ENCODE assay signal across 8 cellular contexts in the genomic region with DNA sequence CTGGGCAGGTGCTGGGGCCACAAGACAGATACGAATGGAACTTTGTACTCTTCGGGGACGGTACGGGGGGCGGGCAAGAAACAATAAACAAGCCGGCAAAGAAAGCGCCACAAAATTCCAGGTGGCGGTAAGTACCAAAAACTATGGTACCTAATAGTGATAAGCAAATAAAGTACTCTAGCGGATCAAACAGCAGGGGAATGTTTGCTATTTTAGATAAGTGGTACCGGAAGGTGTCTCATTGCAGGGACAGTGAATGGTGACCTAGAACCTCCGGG. TPM values are rescaled to one million over a fixed set of nuclear protein-coding genes. Genes with fewer than 3 reads are reported as not detected.
A peak's percentile ranks its signal among the peaks of the same experiment; 100 is the strongest.
DNase-seq lines count a peak whose midpoint lies in the region; ATAC-seq and TF ChIP-seq lines count a peak whose summit lies in the region.

No MANE protein-coding gene starts in this region.

- no peaks in the 10 kb centered on the region for H3K36me3 Mint-ChIP-seq in T-cell

- H3K4me3 ChIP-seq in H7 (ENCODE audit: insufficient read depth, low read depth, low read length): peak overlapping the region; percentile 68
- H3K4me3 ChIP-seq in foreskin fibroblast (ENCODE audit: low read depth in 1 of 2, low read length in 2 of 2): peak overlapping the region; percentile 28 to 46
- H3K4me3 ChIP-seq in sigmoid colon: peak overlapping the region; percentile 31 to 54 (median 41)

- peak overlapping the region; percentile 29 to 72 (median 64) for H3K27ac ChIP-seq in sigmoid colon

- CTCF ChIA-PET in T-cell (lab: Charles Lee): interaction anchor here in 1 of 2 donors (0.5 to 1.2 kb wide), 6 partner anchors 11 to 207 kb away, joined by 4 to 7 read pairs (median 5); a partner anchor contains a TSS
- CTCF ChIA-PET in HEK293T (lab: Yijun Ruan, JAX): no interaction called here

- no peak for ATAC-seq in T-cell (replicated peaks in 1 of 4)

- H3K4me3 Mint-ChIP-seq in T-cell: peak overlapping the region; percentile 66 to 75 (median 67)

- H3K4me1 Mint-ChIP-seq in T-cell: peaks cover 11 to 26% (median 16%) of the 10 kb centered on the region in 3 donors

- peak overlapping the region; percentile 59 to 65 for H3K27ac Mint-ChIP-seq in T-cell

- no peaks in the 10 kb centered on the region for H3K9me3 Mint-ChIP-seq in T-cell

- H3K4me1 ChIP-seq in sigmoid colon: peaks cover 0 to 12% (median 8%) of the 10 kb centered on the region in 4 donors

- no peak for DNase-seq in H7
- no peak for DNase-seq in T-cell
- DNase-seq in foreskin fibroblast: no peak
- DNase-seq in sigmoid colon: no peak
- no peak for DNase-seq in HEK293T (ENCODE audit: extremely low spot score)
- no peak for DNase-seq in NCI-H2107 (lab: John Stamatoyannopoulos, UW)
- no peak for DNase-seq in LoVo (ENCODE audit: low spot score)
- no peak for DNase-seq in NCI-H1436 (lab: John Stamatoyannopoulos, UW)

- TF ChIP-seq CTCF in foreskin fibroblast (IDR thresholded peaks at IDR 0.05; ENCODE audit: low read depth, low read length) (no peak), sigmoid colon (IDR thresholded peaks at IDR 0.05) (no peak)

- POLR2A ChIA-PET in T-cell (lab: Charles Lee) (interaction anchor here (0.5 to 1.3 kb wide), 4 partner anchors 9 to 117 kb away, joined by 3 to 8 read pairs (median 6); a partner anchor contains a TSS), HEK293T (lab: Yijun Ruan, JAX) (interaction anchor here (1.1 kb wide), 1 partner anchor 11 kb away, joined by 3 read pairs; no protein-coding TSS in a partner anchor)

- H3K36me3 ChIP-seq in H7 (replicated peaks; ENCODE audit: control insufficient read depth, insufficient read depth, low read length): no peaks in the 10 kb centered on the region
- no peaks in the 10 kb centered on the region for H3K36me3 ChIP-seq in sigmoid colon

- TF ChIP-seq POLR2A in sigmoid colon (IDR thresholded peaks at IDR 0.05): no peak

- no peaks in the 10 kb centered on the region for H3K9me3 ChIP-seq in sigmoid colon

- TF ChIP-seq EP300 in sigmoid colon (IDR thresholded peaks at IDR 0.05): no peak

- H3K27me3 ChIP-seq in H7 (ENCODE audit: control insufficient read depth, insufficient read depth, low read length): no peaks in the 10 kb centered on the region; the same call in none of the 2 replicates
- H3K27me3 ChIP-seq in sigmoid colon: no peaks in the 10 kb centered on the region

- peaks cover 0 to 6% of the 10 kb centered on the region in 2 donors for H3K27me3 Mint-ChIP-seq in T-cell

- 28 to 57% methylated on average over 11 of the region's 11 CpGs for WGBS in sigmoid colon, 2 donors

- intact Hi-C loops in sigmoid colon (cut with DNase I): loop anchor here (1.0 to 5.0 kb wide), 2 partner anchors 54 to 101 kb away; a partner anchor contains a TSS

TF ChIP-seq in HEK293T, 16 proteins besides CTCF, POLR2A, EP300 and RAD21:
- TF ChIP-seq FOXA1 (IDR thresholded peaks at IDR 0.05) (no peak), FOXM1 (IDR thresholded peaks at IDR 0.05; ENCODE audit: borderline replicate concordance) (no peak), HDGF (IDR thresholded peaks at IDR 0.05; ENCODE audit: borderline replicate concordance) (no peak), ZNF384 (IDR thresholded peaks at IDR 0.05) (no peak), CTBP1 (IDR thresholded peaks at IDR 0.05; ENCODE audit: borderline replicate concordance) (no peak), SUZ12 (IDR thresholded peaks at IDR 0.05) (no peak), L3MBTL2 (conservative IDR thresholded peaks at IDR 0.05) (no peak), FOXK2 (IDR thresholded peaks at IDR 0.05) (no peak)

RNA-seq across cellular contexts. Expression of a gene that starts 15.1 kb away (rescaled TPM):
- 8.9 and 9.3 TPM in 2 replicates for total RNA-seq in H7 (2014; rRNA removed; shearing (Covaris generic))
- total RNA-seq in T-cell (10 to 100 TPM; 22.5 to 33.8 (median 31.7) TPM), sigmoid colon (10 to 100 TPM; 19.7 to 27.3 (median 22.7) TPM)
- 10 to 100 TPM; 20.4 to 23.8 (median 20.7) TPM for polyA plus RNA-seq in sigmoid colon

RNA-seq across cellular contexts. Expression of a gene that starts 53.5 kb away (rescaled TPM):
- total RNA-seq in H7 (2014; rRNA removed; shearing (Covaris generic)): 40.5 and 76.0 TPM in 2 replicates
- total RNA-seq in T-cell: 10 to 100 TPM in 4 of 5 donors, 1 to 10 TPM in 1; 9.1 to 54.6 (median 33.0) TPM
- total RNA-seq in sigmoid colon: 10 to 100 TPM; 14.7 to 33.2 (median 24.0) TPM
- 10 to 100 TPM; 12.5 to 18.0 (median 16.1) TPM for polyA plus RNA-seq in sigmoid colon
